ENCODE assay signal across 13 cellular contexts in the genomic region with DNA sequence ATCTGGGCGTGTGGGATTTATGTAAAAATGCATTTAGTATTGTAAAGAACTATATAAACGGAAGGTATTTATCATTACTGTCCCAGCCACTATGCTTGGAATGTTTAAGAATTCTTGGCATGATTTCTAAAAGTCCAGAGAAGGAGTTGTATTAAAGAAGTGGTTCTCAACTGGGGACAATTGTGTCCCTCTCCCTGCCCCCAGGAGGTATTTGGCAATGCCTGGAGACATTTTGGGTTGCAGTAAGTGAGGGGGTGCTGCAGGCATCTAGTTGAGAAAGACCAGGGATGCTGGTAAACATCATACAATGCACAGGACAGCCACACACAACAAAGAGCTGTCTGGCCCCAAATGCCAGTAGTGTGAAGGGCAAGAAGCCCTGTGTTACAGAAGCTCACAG. TPM values are rescaled to one million over a fixed set of nuclear protein-coding genes. Genes with fewer than 3 reads are reported as not detected.
A peak's percentile ranks its signal among the peaks of the same experiment; 100 is the strongest.
DNase-seq lines count a peak whose midpoint lies in the region; ATAC-seq lines count a peak whose summit lies in the region.
"Had no signal": no experiment of that assay in that cellular context is flagged by ENCODE, and none has a peak within 500 bp of the region (broad histone marks: within the 10 kb centered on the region; RNA-seq: fewer than 3 reads in every experiment).

No MANE protein-coding gene starts in this region.

- peaks cover 4% of the 10 kb centered on the region for H3K9me3 ChIP-seq in mesodermal cell (ENCODE audit: control insufficient read depth, low read length)
- H3K9me3 ChIP-seq: transverse colon had no signal

- H3K27me3 Mint-ChIP-seq in stimulated activated naive CD8-positive, alpha-beta T cell treated with anti-CD3 and anti-CD28 coated beads, Interleukin-15, Interleukin-2, amounts not matched to agents 100 ng/mL and 50 ng/mL, for 24 hours: no peaks in the 10 kb centered on the region
- H3K27me3 Mint-ChIP-seq in activated T-helper 2 cell treated with anti-CD3 and anti-CD28 coated beads, Interferon-gamma antibody, Interleukin-2, Interleukin-4, amounts not matched to agents 10 μg/mL and 5 μg/mL and 100 μg/mL, durations not matched to agents 14 hours and 24 hours and 36 hours (ENCODE audit: low read depth): no peaks in the 10 kb centered on the region
- H3K27me3 Mint-ChIP-seq: activated CD4-positive, alpha-beta T cell treated with anti-CD3 and anti-CD28 coated beads, Interleukin-2, amount 10 ng/mL, durations not matched to agents 7 days and 5 days had no signal

- no peaks in the 10 kb centered on the region for H3K9me3 Mint-ChIP-seq in stimulated activated naive CD8-positive, alpha-beta T cell treated with anti-CD3 and anti-CD28 coated beads, Interleukin-15, Interleukin-2, amounts not matched to agents 100 ng/mL and 50 ng/mL, for 24 hours
- no peaks in the 10 kb centered on the region for H3K9me3 Mint-ChIP-seq in activated T-helper 2 cell treated with anti-CD3 and anti-CD28 coated beads, Interferon-gamma antibody, Interleukin-2, Interleukin-4, amounts not matched to agents 10 μg/mL and 5 μg/mL and 100 μg/mL, durations not matched to agents 14 hours and 24 hours and 36 hours
- H3K9me3 Mint-ChIP-seq: activated T-helper 1 cell treated with anti-CD3 and anti-CD28 coated beads, Interleukin-12 subunit alpha, Interleukin-12 subunit beta, Interleukin-2, Interleukin-4 antibody, amounts not matched to agents 30 ng/mL and 10 ng/mL and 1 ng/mL, durations not matched to agents 14 hours and 24 hours and 36 hours had no signal

- WGBS in mesodermal cell (ENCODE audit: insufficient coverage in 2 of 2), 2 experiments: 88 to 100% methylated on average over 1 of the region's 2 CpGs

- H3K36me3 ChIP-seq in mesodermal cell (ENCODE audit: control insufficient read depth, insufficient read depth, low read length): peaks cover 29% of the 10 kb centered on the region
- H3K36me3 ChIP-seq: transverse colon had no signal

- peaks cover 33% of the 10 kb centered on the region for H3K36me3 Mint-ChIP-seq in stimulated activated naive CD8-positive, alpha-beta T cell treated with anti-CD3 and anti-CD28 coated beads, Interleukin-15, Interleukin-2, amounts not matched to agents 100 ng/mL and 50 ng/mL, for 24 hours (ENCODE audit: low read depth)
- peaks cover 29% of the 10 kb centered on the region for H3K36me3 Mint-ChIP-seq in activated T-helper 2 cell treated with anti-CD3 and anti-CD28 coated beads, Interferon-gamma antibody, Interleukin-2, Interleukin-4, amounts not matched to agents 10 μg/mL and 5 μg/mL and 100 μg/mL, durations not matched to agents 14 hours and 24 hours and 36 hours (ENCODE audit: low read depth)

- DNase-seq in stimulated activated naive CD8-positive, alpha-beta T cell treated with anti-CD3 and anti-CD28 coated beads, Interleukin-15, Interleukin-2, amounts not matched to agents 100 U/mL and 50 U/mL, for 24 hours: no peak
- no peak for DNase-seq in activated T-helper 2 cell treated with anti-CD3 and anti-CD28 coated beads, Interferon-gamma antibody, Interleukin-2, Interleukin-4, amounts not matched to agents 10 μg/mL and 5 μg/mL and 100 μg/mL, durations not matched to agents 14 hours and 24 hours and 36 hours (ENCODE audit: low spot score)
- DNase-seq in NCI-H748 (lab: John Stamatoyannopoulos, UW; ENCODE audit: unreplicated experiment): no peak
- no peak for DNase-seq in DMS79 treated with DMSO at 0.1 percent for 48 hours (lab: John Stamatoyannopoulos, UW)
- DNase-seq: activated CD4-positive, alpha-beta T cell treated with anti-CD3 and anti-CD28 coated beads, Interleukin-2, amount 10 ng/mL, durations not matched to agents 7 days and 5 days; dorsolateral prefrontal cortex; KG1; transverse colon had no signal

- peaks cover 45% of the 10 kb centered on the region for H3K4me1 Mint-ChIP-seq in stimulated activated naive CD8-positive, alpha-beta T cell treated with anti-CD3 and anti-CD28 coated beads, Interleukin-15, Interleukin-2, amounts not matched to agents 100 ng/mL and 50 ng/mL, for 24 hours (ENCODE audit: low read depth)
- H3K4me1 Mint-ChIP-seq in activated T-helper 2 cell treated with anti-CD3 and anti-CD28 coated beads, Interferon-gamma antibody, Interleukin-2, Interleukin-4, amounts not matched to agents 10 μg/mL and 5 μg/mL and 100 μg/mL, durations not matched to agents 14 hours and 24 hours and 36 hours (ENCODE audit: low read depth): peaks cover 21% of the 10 kb centered on the region

- H3K4me1 ChIP-seq in mesodermal cell (ENCODE audit: control insufficient read depth, insufficient read depth, low read length, poor library complexity, severe bottlenecking): peaks cover 49% of the 10 kb centered on the region

- peak overlapping the region; percentile 24 for H3K27ac Mint-ChIP-seq in stimulated activated naive CD8-positive, alpha-beta T cell treated with anti-CD3 and anti-CD28 coated beads, Interleukin-15, Interleukin-2, amounts not matched to agents 100 ng/mL and 50 ng/mL, for 24 hours
- peak overlapping the region; percentile 26 for H3K27ac Mint-ChIP-seq in activated T-helper 2 cell treated with anti-CD3 and anti-CD28 coated beads, Interferon-gamma antibody, Interleukin-2, Interleukin-4, amounts not matched to agents 10 μg/mL and 5 μg/mL and 100 μg/mL, durations not matched to agents 14 hours and 24 hours and 36 hours
- H3K27ac Mint-ChIP-seq: activated CD4-positive, alpha-beta T cell treated with anti-CD3 and anti-CD28 coated beads, Interleukin-2, amount 10 ng/mL, durations not matched to agents 7 days and 5 days; activated T-helper 1 cell treated with anti-CD3 and anti-CD28 coated beads, Interleukin-12 subunit alpha, Interleukin-12 subunit beta, Interleukin-2, Interleukin-4 antibody, amounts not matched to agents 30 ng/mL and 10 ng/mL and 1 ng/mL, durations not matched to agents 14 hours and 24 hours and 36 hours had no signal

- H3K27ac ChIP-seq in mesodermal cell (ENCODE audit: low read depth, low read length, severe bottlenecking): peak overlapping the region; percentile 91

- H3K4me3 Mint-ChIP-seq in stimulated activated naive CD8-positive, alpha-beta T cell treated with anti-CD3 and anti-CD28 coated beads, Interleukin-15, Interleukin-2, amounts not matched to agents 100 ng/mL and 50 ng/mL, for 24 hours: peak overlapping the region; percentile 1
- H3K4me3 Mint-ChIP-seq in activated T-helper 2 cell treated with anti-CD3 and anti-CD28 coated beads, Interferon-gamma antibody, Interleukin-2, Interleukin-4, amounts not matched to agents 10 μg/mL and 5 μg/mL and 100 μg/mL, durations not matched to agents 14 hours and 24 hours and 36 hours (ENCODE audit: low read depth): no peak overlapping the region
- H3K4me3 Mint-ChIP-seq: activated CD4-positive, alpha-beta T cell treated with anti-CD3 and anti-CD28 coated beads, Interleukin-2, amount 10 ng/mL, durations not matched to agents 7 days and 5 days; activated T-helper 1 cell treated with anti-CD3 and anti-CD28 coated beads, Interleukin-12 subunit alpha, Interleukin-12 subunit beta, Interleukin-2, Interleukin-4 antibody, amounts not matched to agents 30 ng/mL and 10 ng/mL and 1 ng/mL, durations not matched to agents 14 hours and 24 hours and 36 hours had no signal

- intact Hi-C loops in activated T-helper 2 cell treated with anti-CD3 and anti-CD28 coated beads, Interferon-gamma antibody, Interleukin-2, Interleukin-4, amounts not matched to agents 10 μg/mL and 5 μg/mL and 100 μg/mL, durations not matched to agents 14 hours and 24 hours and 36 hours (cut with micrococcal nuclease): loop anchor here (10.0 kb wide), 2 partner anchors 537 to 953 kb away; a partner anchor contains a TSS

- no peak for ATAC-seq in stimulated activated naive CD8-positive, alpha-beta T cell treated with anti-CD3 and anti-CD28 coated beads, Interleukin-15, Interleukin-2, amounts not matched to agents 100 U/mL and 50 U/mL, for 24 hours
- no peak for ATAC-seq in HG02571 (IDR thresholded peaks at IDR 0.05; ENCODE audit: unreplicated experiment)
- ATAC-seq in GM21619 (IDR thresholded peaks at IDR 0.05; ENCODE audit: unreplicated experiment): no peak

- no peak overlapping the region for H3K4me3 ChIP-seq in mesodermal cell (ENCODE audit: extremely low read depth, insufficient read depth, low read length, poor library complexity, severe bottlenecking)
- H3K4me3 ChIP-seq: dorsolateral prefrontal cortex, transverse colon had no signal

RNA-seq across cellular contexts. Expression of a gene that starts 7.2 kb away (rescaled TPM):
- total RNA-seq in activated T-helper 2 cell treated with anti-CD3 and anti-CD28 coated beads, Interferon-gamma antibody, Interleukin-2, Interleukin-4, amounts not matched to agents 10 μg/mL and 5 μg/mL and 100 μg/mL, durations not matched to agents 14 hours and 24 hours and 36 hours: 152 and 154 TPM in 2 replicates
- 66.4 TPM for polyA plus RNA-seq in mesodermal cell (2013, experiment 1 of 2)
- 62.8 TPM for polyA plus RNA-seq in mesodermal cell (2013, experiment 2 of 2)
